ENCODE assay signal across 7 cellular contexts in the genomic region with DNA sequence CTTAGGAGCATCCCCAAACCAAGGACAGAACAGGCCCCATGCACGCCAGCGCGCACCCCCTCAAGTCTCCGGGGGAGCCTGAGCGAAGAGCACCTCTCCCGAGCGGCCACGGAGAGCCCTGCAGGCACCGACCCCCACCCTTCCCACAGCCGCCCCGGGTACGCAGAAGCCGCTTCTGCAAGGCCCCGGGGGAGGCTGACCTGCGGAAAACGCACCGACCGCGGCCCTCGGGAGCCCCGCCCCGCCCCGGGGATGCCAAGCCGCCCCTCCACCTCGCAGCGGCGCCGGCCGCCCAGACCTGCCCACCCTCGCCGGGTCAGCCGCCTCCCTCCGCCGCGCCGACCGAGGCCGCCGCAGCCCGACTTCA. TPM values are rescaled to one million over a fixed set of nuclear protein-coding genes. Genes with fewer than 3 reads are reported as not detected.
A peak's percentile ranks its signal among the peaks of the same experiment; 100 is the strongest.
DNase-seq lines count a peak whose midpoint lies in the region; ATAC-seq lines count a peak whose summit lies in the region.

No MANE protein-coding gene starts in this region.

- H3K4me3 Mint-ChIP-seq in activated T-helper 17 cell treated with anti-CD3 and anti-CD28 coated beads, Interleukin-2, amount 50 U/mL, for 72 hours, result peak overlapping the region; percentile 94

- H3K4me1 ChIP-seq in iPS-15b (ENCODE audit: control insufficient read depth, insufficient read depth, low read length), result peaks cover 3% of the 10 kb centered on the region

- peaks cover 3% of the 10 kb centered on the region for H3K36me3 ChIP-seq in iPS-15b (ENCODE audit: control insufficient read depth, insufficient read depth, low read length)

- H3K4me1 Mint-ChIP-seq in activated T-helper 17 cell treated with anti-CD3 and anti-CD28 coated beads, Interleukin-2, amount 50 U/mL, for 72 hours, result peaks cover 23% of the 10 kb centered on the region

- peak; percentile 64 for DNase-seq in stimulated activated naive CD4-positive, alpha-beta T cell treated with Interleukin-2 at 50 U/mL for 16 hours (lab: John Stamatoyannopoulos, UW)

- no peaks in the 10 kb centered on the region for H3K27me3 ChIP-seq in iPS-15b (ENCODE audit: control insufficient read depth, insufficient read depth, low read length)

- H3K36me3 Mint-ChIP-seq in activated T-helper 17 cell treated with anti-CD3 and anti-CD28 coated beads, Interleukin-2, amount 50 U/mL, for 72 hours (ENCODE audit: low read depth), result peaks cover 7% of the 10 kb centered on the region

- H3K9me3 Mint-ChIP-seq in activated T-helper 17 cell treated with anti-CD3 and anti-CD28 coated beads, Interleukin-2, amount 50 U/mL, for 72 hours, result no peaks in the 10 kb centered on the region

- H3K27me3 Mint-ChIP-seq in activated T-helper 17 cell treated with anti-CD3 and anti-CD28 coated beads, Interleukin-2, amount 50 U/mL, for 72 hours, result no peaks in the 10 kb centered on the region

- H3K27ac Mint-ChIP-seq in activated T-helper 17 cell treated with anti-CD3 and anti-CD28 coated beads, Interleukin-2, amount 50 U/mL, for 72 hours, result peak overlapping the region; percentile 85

- ATAC-seq in GM18511 (IDR thresholded peaks at IDR 0.05; ENCODE audit: unreplicated experiment), result peak; percentile 41
- peak; percentile 32 for ATAC-seq in HG02884 (IDR thresholded peaks at IDR 0.05; ENCODE audit: unreplicated experiment)
- peak; percentile 40 for ATAC-seq in activated T-helper 17 cell treated with anti-CD3 and anti-CD28 coated beads, Interleukin-2, amount 50 U/mL, for 72 hours (replicated peaks)
- ATAC-seq in GM19452 (IDR thresholded peaks at IDR 0.05; ENCODE audit: unreplicated experiment), result no peak
- no peak for ATAC-seq in HG02678 (IDR thresholded peaks at IDR 0.05; ENCODE audit: unreplicated experiment)

- peak overlapping the region; percentile 93 for H3K4me3 ChIP-seq in iPS-15b (ENCODE audit: low read depth, low read length)

- no peaks in the 10 kb centered on the region for H3K9me3 ChIP-seq in iPS-15b (ENCODE audit: control insufficient read depth, insufficient read depth, low read length)

- peak overlapping the region; percentile 80 for H3K9ac ChIP-seq in iPS-15b (ENCODE audit: low read depth, low read length)

RNA-seq across cellular contexts. Expression of a gene that starts 0.4 kb away (rescaled TPM):
- 10 to 100 TPM; 11.3 to 12.1 TPM for total RNA-seq in activated T-helper 17 cell treated with anti-CD3 and anti-CD28 coated beads, Interleukin-2, amount 50 U/mL, for 72 hours

RNA-seq across cellular contexts. Expression of a gene that starts 58.7 kb away (rescaled TPM):
- 10 to 100 TPM; 33.7 to 48.8 TPM for total RNA-seq in activated T-helper 17 cell treated with anti-CD3 and anti-CD28 coated beads, Interleukin-2, amount 50 U/mL, for 72 hours

Comparison
In these comparisons a context has a peak if more than half of its experiments do, and no peak if none do; other contexts are left out.
1. ATAC-seq: peak in GM18511 (single experiment), HG02884 (single experiment) and activated T-helper 17 cell treated with anti-CD3 and anti-CD28 coated beads, Interleukin-2, amount 50 U/mL, for 72 hours (single experiment); none in GM19452 (single experiment) and HG02678 (single experiment).